ENCODE assay signal across 8 cellular contexts in genomic region chr10:32367793-32368453, GRCh38. TPM values are rescaled to one million over a fixed set of nuclear protein-coding genes. Genes with fewer than 3 reads are reported as not detected.
DNase-seq lines count a peak whose midpoint lies in the region; ATAC-seq and TF ChIP-seq lines count a peak whose summit lies in the region.

No MANE protein-coding gene starts in this region.

- DNase-seq in COLO829 (ENCODE audit: low spot score): peak; percentile 64
- peak; percentile 34 for DNase-seq in HEK293T (ENCODE audit: extremely low spot score)
- DNase-seq in Peyer's patch: peak; percentile 59 to 89 (median 68)
- peak; percentile 49 for DNase-seq in activated T-helper 1 cell treated with anti-CD3 and anti-CD28 coated beads, Interleukin-12 subunit alpha, Interleukin-12 subunit beta, Interleukin-2, Interleukin-4 antibody, amounts not matched to agents 30 ng/mL and 10 ng/mL and 1 ng/mL, durations not matched to agents 14 hours and 24 hours and 36 hours (ENCODE audit: low spot score)
- peak; percentile 73 for DNase-seq in fibroblast of mammary gland (ENCODE audit: low read depth)
- peak; percentile 67 for DNase-seq in neural crest cell (ENCODE audit: low read depth, low spot score)
- DNase-seq in stomach: peak; percentile 68

- H3K27me3 Mint-ChIP-seq in activated T-helper 1 cell treated with anti-CD3 and anti-CD28 coated beads, Interleukin-12 subunit alpha, Interleukin-12 subunit beta, Interleukin-2, Interleukin-4 antibody, amounts not matched to agents 30 ng/mL and 10 ng/mL and 1 ng/mL, durations not matched to agents 14 hours and 24 hours and 36 hours (ENCODE audit: insufficient read depth): no peaks in the 10 kb centered on the region
- H3K27me3 Mint-ChIP-seq in neural crest cell (ENCODE audit: low read depth): no peaks in the 10 kb centered on the region

- H3K9me3 ChIP-seq in Peyer's patch (no peaks in the 10 kb centered on the region), stomach (no peaks in the 10 kb centered on the region)

- H3K36me3 ChIP-seq in Peyer's patch (no peaks in the 10 kb centered on the region), stomach (no peaks in the 10 kb centered on the region)

- ATAC-seq in GM18517 (IDR thresholded peaks at IDR 0.05; ENCODE audit: unreplicated experiment): no peak

- H3K27me3 ChIP-seq in Peyer's patch (no peaks in the 10 kb centered on the region), stomach (no peaks in the 10 kb centered on the region)

- H3K4me1 Mint-ChIP-seq in activated T-helper 1 cell treated with anti-CD3 and anti-CD28 coated beads, Interleukin-12 subunit alpha, Interleukin-12 subunit beta, Interleukin-2, Interleukin-4 antibody, amounts not matched to agents 30 ng/mL and 10 ng/mL and 1 ng/mL, durations not matched to agents 14 hours and 24 hours and 36 hours (ENCODE audit: low read depth): peaks cover 45% of the 10 kb centered on the region
- peaks cover 12% of the 10 kb centered on the region for H3K4me1 Mint-ChIP-seq in neural crest cell

- peak overlapping the region; percentile 8 for H3K27ac Mint-ChIP-seq in activated T-helper 1 cell treated with anti-CD3 and anti-CD28 coated beads, Interleukin-12 subunit alpha, Interleukin-12 subunit beta, Interleukin-2, Interleukin-4 antibody, amounts not matched to agents 30 ng/mL and 10 ng/mL and 1 ng/mL, durations not matched to agents 14 hours and 24 hours and 36 hours
- no peak overlapping the region for H3K27ac Mint-ChIP-seq in neural crest cell (ENCODE audit: unreplicated experiment)

- H3K9me3 Mint-ChIP-seq in activated T-helper 1 cell treated with anti-CD3 and anti-CD28 coated beads, Interleukin-12 subunit alpha, Interleukin-12 subunit beta, Interleukin-2, Interleukin-4 antibody, amounts not matched to agents 30 ng/mL and 10 ng/mL and 1 ng/mL, durations not matched to agents 14 hours and 24 hours and 36 hours: no peaks in the 10 kb centered on the region
- no peaks in the 10 kb centered on the region for H3K9me3 Mint-ChIP-seq in neural crest cell

- peak; percentile 58 to 88 (median 82) for TF ChIP-seq CTCF in Peyer's patch (IDR thresholded peaks at IDR 0.05)
- TF ChIP-seq CTCF in fibroblast of mammary gland (conservative IDR thresholded peaks at IDR 0.05; ENCODE audit: control insufficient read depth, insufficient read depth, low read depth, low read length): peak; percentile 76
- peak; percentile 88 for TF ChIP-seq CTCF in neural crest cell (conservative IDR thresholded peaks at IDR 0.05)
- TF ChIP-seq CTCF in stomach (IDR thresholded peaks at IDR 0.05): peak in 5 of 7 experiments; percentile 53 to 82 (median 74)

- H3K36me3 Mint-ChIP-seq in activated T-helper 1 cell treated with anti-CD3 and anti-CD28 coated beads, Interleukin-12 subunit alpha, Interleukin-12 subunit beta, Interleukin-2, Interleukin-4 antibody, amounts not matched to agents 30 ng/mL and 10 ng/mL and 1 ng/mL, durations not matched to agents 14 hours and 24 hours and 36 hours (ENCODE audit: low read depth): peaks cover 4% of the 10 kb centered on the region
- H3K36me3 Mint-ChIP-seq in neural crest cell (ENCODE audit: low read depth): no peaks in the 10 kb centered on the region

- H3K4me3 ChIP-seq in Peyer's patch (no peak overlapping the region), fibroblast of mammary gland (ENCODE audit: control insufficient read depth, low read depth, low read length) (no peak overlapping the region), stomach (no peak overlapping the region)

- intact Hi-C loops in activated T-helper 1 cell treated with anti-CD3 and anti-CD28 coated beads, Interleukin-12 subunit alpha, Interleukin-12 subunit beta, Interleukin-2, Interleukin-4 antibody, amounts not matched to agents 30 ng/mL and 10 ng/mL and 1 ng/mL, durations not matched to agents 14 hours and 24 hours and 36 hours (cut with micrococcal nuclease): loop anchor here (1.0 to 5.0 kb wide), 6 partner anchors 10 to 506 kb away; no protein-coding TSS in a partner anchor
- intact Hi-C loops in stomach (cut with DNase I; ENCODE audit: low total_unique reads): loop anchor here (10.0 kb wide), 1 partner anchor 113 kb away; no protein-coding TSS in a partner anchor

- POLR2A ChIA-PET in HEK293T (lab: Yijun Ruan, JAX): interaction anchor here (2.1 kb wide), 1 partner anchor 10 kb away, joined by 7 read pairs; no protein-coding TSS in a partner anchor

- H3K4me1 ChIP-seq in Peyer's patch (peaks cover 0 to 12% (median 2%) of the 10 kb centered on the region in 4 donors), stomach (peaks cover 3 to 63% (median 34%) of the 10 kb centered on the region in 4 donors)

- CTCF ChIA-PET in HEK293T (lab: Yijun Ruan, JAX): interaction anchor here (0.8 to 1.5 kb wide), 2 partner anchors 9 to 20 kb away, joined by 3 to 5 read pairs; no protein-coding TSS in a partner anchor

- TF ChIP-seq POLR2A in Peyer's patch (IDR thresholded peaks at IDR 0.05) (no peak), stomach (IDR thresholded peaks at IDR 0.05) (no peak)

- H3K27ac ChIP-seq in Peyer's patch (no peak overlapping the region), stomach (peak overlapping the region in 3 of 5 donors; percentile 6 to 26 (median 7))

- WGBS in stomach, 5 donors: 21 to 30% (median 24%) methylated on average over 7 of the region's 7 CpGs

- no peak overlapping the region for H3K4me3 Mint-ChIP-seq in activated T-helper 1 cell treated with anti-CD3 and anti-CD28 coated beads, Interleukin-12 subunit alpha, Interleukin-12 subunit beta, Interleukin-2, Interleukin-4 antibody, amounts not matched to agents 30 ng/mL and 10 ng/mL and 1 ng/mL, durations not matched to agents 14 hours and 24 hours and 36 hours
- H3K4me3 Mint-ChIP-seq in neural crest cell: no peak overlapping the region

- no peak for TF ChIP-seq EP300 in stomach (IDR thresholded peaks at IDR 0.05)

TF ChIP-seq in HEK293T, 16 proteins besides CTCF, POLR2A, EP300 and RAD21:
- TF ChIP-seq FOXK2 (IDR thresholded peaks at IDR 0.05) (no peak), ZNF384 (IDR thresholded peaks at IDR 0.05) (no peak), NFRKB (IDR thresholded peaks at IDR 0.05) (no peak), FOXA1 (IDR thresholded peaks at IDR 0.05) (no peak)
TF ChIP-seq in HEK293T: peak in this region for 0.

RNA-seq across cellular contexts. Expression of gene EPC1, which starts 21.0 kb away (rescaled TPM):
- total RNA-seq in Peyer's patch (10 to 100 TPM; 41.5 to 77.6 (median 49.0) TPM), neural crest cell (44.4 and 48.4 TPM in 2 replicates), stomach (100 to 1,000 TPM in 1 of 5 donors, 10 to 100 TPM in 4; 31.2 to 182 (median 48.1) TPM)
- 36.5 and 37.8 TPM in 2 replicates for total RNA-seq in activated T-helper 1 cell treated with anti-CD3 and anti-CD28 coated beads, Interleukin-12 subunit alpha, Interleukin-12 subunit beta, Interleukin-2, Interleukin-4 antibody, amounts not matched to agents 30 ng/mL and 10 ng/mL and 1 ng/mL, durations not matched to agents 14 hours and 24 hours and 36 hours
- polyA plus RNA-seq in stomach: 1 to 10 TPM; 9.2 to 9.9 (median 9.7) TPM

Comparison
In these comparisons a context has a peak if more than half of its experiments do, and no peak if none do; other contexts are left out.
1. H3K27ac ChIP-seq: peak in stomach (3 of 5); none in Peyer's patch (0 of 4).
2. Peak in every context shown above with its lines, with median percentiles within 50 percentile points of each other: DNase-seq and CTCF ChIP-seq.